Comparison of ENCODE assay signal across 21 cellular contexts in genomic region chr2:157685572-157685971, GRCh38. TPM values are rescaled to one million over a fixed set of nuclear protein-coding genes. Genes with fewer than 3 reads are reported as not detected.
DNase-seq lines count a peak whose midpoint lies in the region; ATAC-seq, FAIRE-seq and TF ChIP-seq lines count a peak whose summit lies in the region.
"Had no signal": no experiment of that assay in that cellular context is flagged by ENCODE, and none has a peak within 500 bp of the region (broad histone marks: within the 10 kb centered on the region; RNA-seq: fewer than 3 reads in every experiment).

No MANE protein-coding gene starts in this region.

- H3K4me3 ChIP-seq in osteoblast (ENCODE audit: insufficient read depth, low read length) (no peak overlapping the region), smooth muscle cell (peak overlapping the region; percentile 23)
- H3K4me3 ChIP-seq: BLaER1 treated with 17β-estradiol and CSF1 and Interleukin-3, amounts not matched to agents 10 nM and 100 nM; GM23338 had no signal

- H3K27ac ChIP-seq in osteoblast (ENCODE audit: low read depth, low read length) (no peak overlapping the region), smooth muscle cell (ENCODE audit: low read depth) (peak overlapping the region; percentile 46)
- H3K27ac ChIP-seq: BLaER1 treated with 17β-estradiol and CSF1 and Interleukin-3, amounts not matched to agents 10 nM and 100 nM; HL-60 had no signal

- H2AFZ ChIP-seq in osteoblast (ENCODE audit: low read length) (no peak overlapping the region), smooth muscle cell (ENCODE audit: low read depth) (no peak overlapping the region)
- H2AFZ ChIP-seq: GM23338 had no signal

- no peaks in the 10 kb centered on the region for H3K36me3 ChIP-seq in osteoblast (ENCODE audit: insufficient read depth, low read length)
- no peaks in the 10 kb centered on the region for H3K36me3 ChIP-seq in smooth muscle cell (ENCODE audit: low read depth)
- H3K36me3 ChIP-seq: BLaER1 treated with 17β-estradiol and CSF1 and Interleukin-3, amounts not matched to agents 10 nM and 100 nM had no signal

- WGBS in smooth muscle cell (ENCODE audit: low lambda C conversion rate): 30% methylated on average over 5 of the region's 5 CpGs

- no peaks in the 10 kb centered on the region for H3K27me3 ChIP-seq in osteoblast (ENCODE audit: insufficient read depth, low read length)
- no peaks in the 10 kb centered on the region for H3K27me3 ChIP-seq in smooth muscle cell (ENCODE audit: low read depth)
- H3K27me3 ChIP-seq: BLaER1 treated with 17β-estradiol and CSF1 and Interleukin-3, amounts not matched to agents 10 nM and 100 nM had no signal

- H3K79me2 ChIP-seq in osteoblast (ENCODE audit: insufficient read depth, low read length): no peaks in the 10 kb centered on the region
- H3K79me2 ChIP-seq in smooth muscle cell (ENCODE audit: low read depth): no peaks in the 10 kb centered on the region

- no peaks in the 10 kb centered on the region for H4K20me1 ChIP-seq in osteoblast (ENCODE audit: insufficient read depth, low read length)
- no peaks in the 10 kb centered on the region for H4K20me1 ChIP-seq in smooth muscle cell (ENCODE audit: low read depth)
- H4K20me1 ChIP-seq: BLaER1 treated with 17β-estradiol and CSF1 and Interleukin-3, amounts not matched to agents 10 nM and 100 nM had no signal

- no peaks in the 10 kb centered on the region for H3F3A ChIP-seq in smooth muscle cell (ENCODE audit: low read depth)

- peak; percentile 17 for DNase-seq in amniotic epithelial cell (ENCODE audit: low read depth)
- DNase-seq in islet precursor cell: peak; percentile 61
- DNase-seq in osteoblast (ENCODE audit: insufficient read length, low spot score, missing footprints): peak; percentile 6
- DNase-seq in smooth muscle cell (lab: John Stamatoyannopoulos, UW; ENCODE audit: unreplicated experiment): no peak
- no peak for DNase-seq in GM03348 (ENCODE audit: low spot score)
- DNase-seq in urothelium cell line (ENCODE audit: low spot score): no peak
- DNase-seq: 8988T; CD8-positive, alpha-beta T cell; DMS53; DND-41; EL; HCEC 1CT; IMR-90 had no signal

- ATAC-seq in GM18873 (IDR thresholded peaks at IDR 0.05; ENCODE audit: low FRiP score, unreplicated experiment): no peak
- ATAC-seq: CD8-positive, alpha-beta T cell had no signal

- H3K4me2 ChIP-seq in osteoblast (ENCODE audit: insufficient read depth, low read length): peak overlapping the region; percentile 43
- peak overlapping the region; percentile 72 for H3K4me2 ChIP-seq in smooth muscle cell
- H3K4me2 ChIP-seq: BLaER1 treated with 17β-estradiol and CSF1 and Interleukin-3, amounts not matched to agents 10 nM and 100 nM; GM23338 had no signal

- no peak for TF ChIP-seq CTCF in osteoblast (IDR thresholded peaks at IDR 0.05; ENCODE audit: extremely low read depth, low read depth, low read length)
- no peak for TF ChIP-seq CTCF in smooth muscle cell (IDR thresholded peaks at IDR 0.05; ENCODE audit: borderline replicate concordance, insufficient read depth, poor library complexity, severe bottlenecking)

- peak overlapping the region; percentile 37 for H3K9ac ChIP-seq in smooth muscle cell (ENCODE audit: low read depth)
- H3K9ac ChIP-seq: BLaER1 treated with 17β-estradiol and CSF1 and Interleukin-3, amounts not matched to agents 10 nM and 100 nM had no signal

- no peak for FAIRE-seq in urothelium cell line (lab: Jason Lieb, UNC)
- FAIRE-seq: GM12892, GM18507, H54 had no signal

- no peaks in the 10 kb centered on the region for H3K4me1 ChIP-seq in osteoblast (ENCODE audit: insufficient read depth, low read length)
- H3K4me1 ChIP-seq in smooth muscle cell (ENCODE audit: low read depth): no peaks in the 10 kb centered on the region
- H3K4me1 ChIP-seq: BLaER1 treated with 17β-estradiol and CSF1 and Interleukin-3, amounts not matched to agents 10 nM and 100 nM had no signal

- H3K9me3 ChIP-seq in osteoblast (ENCODE audit: low read depth, low read length) (no peaks in the 10 kb centered on the region), smooth muscle cell (replicated peaks; ENCODE audit: low read depth) (no peaks in the 10 kb centered on the region)

RNA-seq across cellular contexts. Expression of gene ACVR1C, which starts 56.9 kb away (rescaled TPM):
- total RNA-seq in osteoblast (0.29 and 0.36 TPM in 2 replicates), smooth muscle cell (0.04 and 0.36 TPM in 2 replicates)
- polyA plus RNA-seq in smooth muscle cell: 0.12 TPM in 1 of 2 replicates, not detected in the other
- total RNA-seq: G401 had no signal

Comparison
In these comparisons a context has a peak if more than half of its experiments do, and no peak if none do; other contexts are left out.
1. DNase-seq: peak in amniotic epithelial cell (single experiment), islet precursor cell (single experiment) and osteoblast (single experiment); none in smooth muscle cell (single experiment), GM03348 (single experiment) and urothelium cell line (single experiment).